In the genomic region with DNA sequence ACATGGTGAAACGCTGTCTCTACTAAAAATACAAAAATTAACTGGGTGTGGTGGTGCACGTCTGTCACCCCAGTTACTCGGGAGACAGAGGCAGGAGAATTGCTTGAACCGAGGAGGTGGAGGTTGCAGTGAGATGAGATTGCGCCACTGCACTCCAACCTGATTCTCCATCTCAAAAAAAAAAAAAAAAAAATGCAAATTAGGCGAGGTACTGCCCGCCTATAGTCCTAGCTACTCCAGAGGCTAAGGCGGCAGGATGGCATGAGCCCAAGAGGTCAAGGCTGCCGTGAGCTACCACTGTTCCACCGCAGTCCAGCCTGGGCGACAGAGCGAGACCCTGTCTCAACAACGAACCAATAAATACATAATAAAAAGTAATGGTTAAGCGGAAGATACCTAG, we compare ENCODE assay signal across 8 cellular contexts. TPM values are rescaled to one million over a fixed set of nuclear protein-coding genes. Genes with fewer than 3 reads are reported as not detected.
DNase-seq lines count a peak whose midpoint lies in the region; ATAC-seq, FAIRE-seq and TF ChIP-seq lines count a peak whose summit lies in the region.

No MANE protein-coding gene starts in this region.

- no peaks in the 10 kb centered on the region for H3K27me3 ChIP-seq in neural progenitor cell

- no peak for TF ChIP-seq CTCF in neural progenitor cell (IDR thresholded peaks at IDR 0.05)

- peaks cover 25% of the 10 kb centered on the region for H3K4me1 Mint-ChIP-seq in dendritic cell treated with granulocyte-macrophage colony-stimulating factor and Interleukin-4, amounts not matched to agents 40 ng/mL and 50 ng/mL, for 4 days (ENCODE audit: low read depth)
- peaks cover 33% of the 10 kb centered on the region for H3K4me1 Mint-ChIP-seq in neural progenitor cell

- peaks cover 36% of the 10 kb centered on the region for H4K20me1 ChIP-seq in neural progenitor cell (ENCODE audit: low read depth)

- peak overlapping the region; percentile 87 for H3K4me3 Mint-ChIP-seq in dendritic cell treated with granulocyte-macrophage colony-stimulating factor and Interleukin-4, amounts not matched to agents 40 ng/mL and 50 ng/mL, for 4 days
- H3K4me3 Mint-ChIP-seq in neural progenitor cell = peak overlapping the region; percentile 89

- intact Hi-C loops in dendritic cell treated with granulocyte-macrophage colony-stimulating factor and Interleukin-4, amounts not matched to agents 40 ng/mL and 50 ng/mL, for 4 days (cut with micrococcal nuclease) = loop anchor here (5.0 kb wide), 2 partner anchors 81 to 106 kb away; no protein-coding TSS in a partner anchor

- H3K27ac ChIP-seq in neural progenitor cell = no peak overlapping the region

- DNase-seq in ELF-1 (ENCODE audit: low read depth, low spot score) (peak; percentile 37), NCI-H1105 treated with DMSO at 0.1 percent for 48 hours (lab: John Stamatoyannopoulos, UW) (peak; percentile 23), neural progenitor cell (ENCODE audit: low spot score) (no peak), MV-4-11 (lab: John Stamatoyannopoulos, UW) (no peak), HTR-8/SVneo (ENCODE audit: insufficient read length, low spot score) (no peak), HuH-7.5 (ENCODE audit: low spot score) (no peak)

- H3K36me3 ChIP-seq in neural progenitor cell = peaks cover 15% of the 10 kb centered on the region

- peak overlapping the region; percentile 93 for H3K27ac Mint-ChIP-seq in dendritic cell treated with granulocyte-macrophage colony-stimulating factor and Interleukin-4, amounts not matched to agents 40 ng/mL and 50 ng/mL, for 4 days
- H3K27ac Mint-ChIP-seq in neural progenitor cell = peak overlapping the region; percentile 87

- no peak overlapping the region for H3K9ac ChIP-seq in neural progenitor cell

- ATAC-seq in HG03520 (IDR thresholded peaks at IDR 0.05; ENCODE audit: unreplicated experiment) = no peak

- no peaks in the 10 kb centered on the region for H3K27me3 Mint-ChIP-seq in dendritic cell treated with granulocyte-macrophage colony-stimulating factor and Interleukin-4, amounts not matched to agents 40 ng/mL and 50 ng/mL, for 4 days
- no peaks in the 10 kb centered on the region for H3K27me3 Mint-ChIP-seq in neural progenitor cell (ENCODE audit: insufficient read depth, low read depth)

- peaks cover 54% of the 10 kb centered on the region for H3K79me2 ChIP-seq in neural progenitor cell (ENCODE audit: low read depth)

- H3K4me3 ChIP-seq in neural progenitor cell = peak overlapping the region; percentile 97

- H2AFZ ChIP-seq in neural progenitor cell (replicated peaks) = no peak overlapping the region

- H3K4me2 ChIP-seq in neural progenitor cell = peak overlapping the region; percentile 95

- H3K9me3 ChIP-seq in neural progenitor cell (ENCODE audit: low read depth) = no peaks in the 10 kb centered on the region

- FAIRE-seq in HTR-8/SVneo (lab: Jason Lieb, UNC) = no peak

- no peaks in the 10 kb centered on the region for H3K9me3 Mint-ChIP-seq in dendritic cell treated with granulocyte-macrophage colony-stimulating factor and Interleukin-4, amounts not matched to agents 40 ng/mL and 50 ng/mL, for 4 days
- H3K9me3 Mint-ChIP-seq in neural progenitor cell = no peaks in the 10 kb centered on the region

- H3K36me3 Mint-ChIP-seq in dendritic cell treated with granulocyte-macrophage colony-stimulating factor and Interleukin-4, amounts not matched to agents 40 ng/mL and 50 ng/mL, for 4 days (ENCODE audit: low read depth) = peaks cover 24% of the 10 kb centered on the region
- H3K36me3 Mint-ChIP-seq in neural progenitor cell = peaks cover 8% of the 10 kb centered on the region

- H3F3A ChIP-seq in neural progenitor cell (ENCODE audit: low read depth) = peaks cover 9% of the 10 kb centered on the region

- peaks cover 21% of the 10 kb centered on the region for H3K4me1 ChIP-seq in neural progenitor cell

RNA-seq across cellular contexts. Expression of a gene that starts 1.1 kb away (rescaled TPM):
- total RNA-seq in neural progenitor cell (ENCODE audit: low replicate concordance) = 214 and 315 TPM in 2 replicates

RNA-seq across cellular contexts. Expression of a gene that starts 36.7 kb away (rescaled TPM):
- total RNA-seq in neural progenitor cell (ENCODE audit: low replicate concordance) = not detected in 2 replicates

Comparison
In these comparisons a context has a peak if more than half of its experiments do, and no peak if none do; other contexts are left out.
1. DNase-seq: peak in ELF-1 (single experiment) and NCI-H1105 treated with DMSO at 0.1 percent for 48 hours (single experiment); none in neural progenitor cell (single experiment), MV-4-11 (single experiment), HTR-8/SVneo (single experiment) and HuH-7.5 (single experiment).